In the genomic region with DNA sequence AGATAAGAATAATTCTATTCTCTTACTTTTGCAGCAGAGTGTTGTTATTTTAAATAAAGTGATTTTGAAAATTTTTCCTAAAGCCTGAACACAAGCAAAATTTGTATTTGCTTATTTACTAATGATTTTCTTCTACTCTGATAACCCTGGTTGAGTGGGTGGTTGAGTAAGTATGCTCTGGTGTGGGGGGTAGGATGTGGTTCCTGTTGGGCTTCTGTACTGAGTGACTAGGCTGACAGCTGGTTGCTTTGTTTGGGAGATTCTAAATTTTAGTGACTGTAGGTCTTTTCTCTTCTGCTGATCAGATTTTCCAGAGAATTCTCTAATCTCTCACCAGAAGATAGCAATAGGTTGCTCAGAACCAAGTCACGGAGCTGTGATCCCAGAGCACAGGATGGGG, we compare ENCODE assay signal across 15 cellular contexts.
A peak's percentile ranks its signal among the peaks of the same experiment; 100 is the strongest.
DNase-seq lines count a peak whose midpoint lies in the region; ATAC-seq and TF ChIP-seq lines count a peak whose summit lies in the region.
"Had no signal": no experiment of that assay in that cellular context is flagged by ENCODE, and none has a peak within 500 bp of the region (broad histone marks: within the 10 kb centered on the region; RNA-seq: fewer than 3 reads in every experiment).

No MANE protein-coding gene starts in this region.

- H3K36me3 ChIP-seq in tibial nerve: peaks cover 0 to 26% (median 0%) of the 10 kb centered on the region in 3 donors
- H3K36me3 ChIP-seq in gastroesophageal sphincter: peaks cover 0 to 10% of the 10 kb centered on the region in 2 donors
- no peaks in the 10 kb centered on the region for H3K36me3 ChIP-seq in PC-3 (ENCODE audit: low read depth, low read length)

- peaks cover 8% of the 10 kb centered on the region for H3K9me3 Mint-ChIP-seq in neural crest cell
- H3K9me3 Mint-ChIP-seq in activated T-helper 2 cell treated with anti-CD3 and anti-CD28 coated beads, Interferon-gamma antibody, Interleukin-2, Interleukin-4, amounts not matched to agents 10 μg/mL and 5 μg/mL and 100 μg/mL, durations not matched to agents 14 hours and 24 hours and 36 hours: peaks cover 6% of the 10 kb centered on the region

- CTCF ChIA-PET in PC-3 (lab: Charles Lee): no interaction called here

- DNase-seq in astrocyte of the spinal cord (ENCODE audit: low read depth, low spot score) (peak; percentile 4), neural crest cell (ENCODE audit: low read depth, low spot score) (no peak), tibial nerve (ENCODE audit: low spot score in 2 of 2) (no peak), PC-3 (no peak)
- DNase-seq in activated T-helper 2 cell treated with anti-CD3 and anti-CD28 coated beads, Interferon-gamma antibody, Interleukin-2, Interleukin-4, amounts not matched to agents 10 μg/mL and 5 μg/mL and 100 μg/mL, durations not matched to agents 14 hours and 24 hours and 36 hours (ENCODE audit: low spot score): no peak
- DNase-seq: activated CD4-positive, alpha-beta T cell treated with anti-CD3 and anti-CD28 coated beads, Interleukin-2, amount 10 ng/mL, durations not matched to agents 7 days and 5 days; activated effector memory CD4-positive, alpha-beta T cell treated with Interleukin-2 at 50 U/mL for 16 hours; CD4-positive, alpha-beta memory T cell; cerebellar nuclear complex; mucosa of descending colon; NCI-H2029 treated with DMSO at 0.1 percent for 48 hours had no signal

- H3K27me3 ChIP-seq in tibial nerve (no peaks in the 10 kb centered on the region), gastroesophageal sphincter (no peaks in the 10 kb centered on the region), PC-3 (ENCODE audit: low read length) (no peaks in the 10 kb centered on the region)

- no TSS peak for BruUV-seq in PC-3 (replicated peaks; lab: Mats Ljungman, UMichigan)

- H3K9me3 ChIP-seq in tibial nerve (peaks cover 0 to 6% (median 0%) of the 10 kb centered on the region in 4 donors), gastroesophageal sphincter (no peaks in the 10 kb centered on the region), PC-3 (ENCODE audit: low read length) (no peaks in the 10 kb centered on the region)
- H3K9me3 ChIP-seq: mucosa of descending colon had no signal

- no peak overlapping the region for H2AFZ ChIP-seq in PC-3 (ENCODE audit: low read length)

- no peaks in the 10 kb centered on the region for H3F3A ChIP-seq in PC-3 (ENCODE audit: low read length, unreplicated experiment)

- H3K4me1 ChIP-seq in tibial nerve: no peaks in the 10 kb centered on the region
- no peaks in the 10 kb centered on the region for H3K4me1 ChIP-seq in gastroesophageal sphincter
- H3K4me1 ChIP-seq in PC-3 (ENCODE audit: insufficient read depth, low read length): no peaks in the 10 kb centered on the region

- H3K4me3 ChIP-seq in astrocyte of the spinal cord (ENCODE audit: low read depth, low read length) (no peak overlapping the region), tibial nerve (no peak overlapping the region), gastroesophageal sphincter (no peak overlapping the region), PC-3 (ENCODE audit: low read length) (no peak overlapping the region)
- H3K4me3 ChIP-seq: mucosa of descending colon had no signal

- no peak for TF ChIP-seq POLR2A in tibial nerve (IDR thresholded peaks at IDR 0.05)
- TF ChIP-seq POLR2A in gastroesophageal sphincter (IDR thresholded peaks at IDR 0.05): no peak

- no peaks in the 10 kb centered on the region for H3K9me2 ChIP-seq in PC-3 (replicated peaks; ENCODE audit: low read length)

- H3K36me3 Mint-ChIP-seq in neural crest cell (ENCODE audit: low read depth): peaks cover 29% of the 10 kb centered on the region
- H3K36me3 Mint-ChIP-seq in activated T-helper 2 cell treated with anti-CD3 and anti-CD28 coated beads, Interferon-gamma antibody, Interleukin-2, Interleukin-4, amounts not matched to agents 10 μg/mL and 5 μg/mL and 100 μg/mL, durations not matched to agents 14 hours and 24 hours and 36 hours (ENCODE audit: low read depth): peaks cover 14% of the 10 kb centered on the region

- H3K4me2 ChIP-seq in PC-3 (ENCODE audit: low read length): no peak overlapping the region

- peaks cover 5% of the 10 kb centered on the region for H3K4me1 Mint-ChIP-seq in neural crest cell
- peaks cover 6% of the 10 kb centered on the region for H3K4me1 Mint-ChIP-seq in activated T-helper 2 cell treated with anti-CD3 and anti-CD28 coated beads, Interferon-gamma antibody, Interleukin-2, Interleukin-4, amounts not matched to agents 10 μg/mL and 5 μg/mL and 100 μg/mL, durations not matched to agents 14 hours and 24 hours and 36 hours (ENCODE audit: low read depth)

- no peak overlapping the region for H3K9ac ChIP-seq in PC-3 (ENCODE audit: low read length)

- no peaks in the 10 kb centered on the region for H4K20me1 ChIP-seq in PC-3 (ENCODE audit: low read length)

- H3K27me3 Mint-ChIP-seq in neural crest cell (ENCODE audit: low read depth): no peaks in the 10 kb centered on the region
- H3K27me3 Mint-ChIP-seq in activated T-helper 2 cell treated with anti-CD3 and anti-CD28 coated beads, Interferon-gamma antibody, Interleukin-2, Interleukin-4, amounts not matched to agents 10 μg/mL and 5 μg/mL and 100 μg/mL, durations not matched to agents 14 hours and 24 hours and 36 hours (ENCODE audit: low read depth): no peaks in the 10 kb centered on the region
- H3K27me3 Mint-ChIP-seq: activated CD4-positive, alpha-beta T cell treated with anti-CD3 and anti-CD28 coated beads, Interleukin-2, amount 10 ng/mL, durations not matched to agents 7 days and 5 days; CD4-positive, alpha-beta memory T cell had no signal

- TF ChIP-seq EP300 in tibial nerve (IDR thresholded peaks at IDR 0.05) (no peak), gastroesophageal sphincter (IDR thresholded peaks at IDR 0.05) (no peak)

- intact Hi-C loops in activated T-helper 2 cell treated with anti-CD3 and anti-CD28 coated beads, Interferon-gamma antibody, Interleukin-2, Interleukin-4, amounts not matched to agents 10 μg/mL and 5 μg/mL and 100 μg/mL, durations not matched to agents 14 hours and 24 hours and 36 hours (cut with micrococcal nuclease): no loop called here
- intact Hi-C loops in PC-3 (cut with micrococcal nuclease): no loop called here

- no peak overlapping the region for H3K27ac ChIP-seq in tibial nerve
- no peak overlapping the region for H3K27ac ChIP-seq in gastroesophageal sphincter
- no peak overlapping the region for H3K27ac ChIP-seq in PC-3 (ENCODE audit: low read length)

- in situ Hi-C loops in astrocyte of the spinal cord (cut with HindIII; ENCODE audit: low sequenced_read_pairs): no loop called here

- no peak overlapping the region for H3K4me3 Mint-ChIP-seq in neural crest cell
- H3K4me3 Mint-ChIP-seq in activated T-helper 2 cell treated with anti-CD3 and anti-CD28 coated beads, Interferon-gamma antibody, Interleukin-2, Interleukin-4, amounts not matched to agents 10 μg/mL and 5 μg/mL and 100 μg/mL, durations not matched to agents 14 hours and 24 hours and 36 hours (ENCODE audit: low read depth): no peak overlapping the region
- H3K4me3 Mint-ChIP-seq: activated CD4-positive, alpha-beta T cell treated with anti-CD3 and anti-CD28 coated beads, Interleukin-2, amount 10 ng/mL, durations not matched to agents 7 days and 5 days; CD4-positive, alpha-beta memory T cell had no signal

- H3K79me2 ChIP-seq in PC-3 (ENCODE audit: low read length): no peaks in the 10 kb centered on the region

- POLR2A ChIA-PET in PC-3 (lab: Charles Lee; ENCODE audit: unreplicated experiment): interaction anchor here (0.7 kb wide), 1 partner anchor 91 kb away, joined by 4 read pairs; no protein-coding TSS in a partner anchor

- H3K27ac Mint-ChIP-seq in neural crest cell (ENCODE audit: unreplicated experiment): peak overlapping the region; percentile 37
- H3K27ac Mint-ChIP-seq in activated T-helper 2 cell treated with anti-CD3 and anti-CD28 coated beads, Interferon-gamma antibody, Interleukin-2, Interleukin-4, amounts not matched to agents 10 μg/mL and 5 μg/mL and 100 μg/mL, durations not matched to agents 14 hours and 24 hours and 36 hours: no peak overlapping the region
- H3K27ac Mint-ChIP-seq: activated CD4-positive, alpha-beta T cell treated with anti-CD3 and anti-CD28 coated beads, Interleukin-2, amount 10 ng/mL, durations not matched to agents 7 days and 5 days had no signal

- 88 to 97% methylated on average over 1 of the region's 1 CpG for WGBS in tibial nerve, 2 donors
- no CpG with 5 or more reads among the region's 1 CpG for WGBS in gastroesophageal sphincter (ENCODE audit: low coverage in 1 of 2), 2 donors

- ATAC-seq in GM18498 (IDR thresholded peaks at IDR 0.05; ENCODE audit: unreplicated experiment): peak; percentile 47
- peak; percentile 50 for ATAC-seq in HG03378 (IDR thresholded peaks at IDR 0.05; ENCODE audit: unreplicated experiment)
- no peak for ATAC-seq in gastroesophageal sphincter
- no peak for ATAC-seq in PC-3
- ATAC-seq: esophagus mucosa, mucosa of descending colon had no signal

- TF ChIP-seq CTCF in astrocyte of the spinal cord (IDR thresholded peaks at IDR 0.05; ENCODE audit: low read depth, low read length) (no peak), neural crest cell (conservative IDR thresholded peaks at IDR 0.05) (no peak), tibial nerve (IDR thresholded peaks at IDR 0.05) (no peak), gastroesophageal sphincter (IDR thresholded peaks at IDR 0.05) (no peak), PC-3 (conservative IDR thresholded peaks at IDR 0.05; ENCODE audit: low read depth, low read length) (no peak)

Comparison
In these comparisons a context has a peak if more than half of its experiments do, and no peak if none do; other contexts are left out.
1. ATAC-seq: peak in GM18498 (single experiment) and HG03378 (single experiment); none in gastroesophageal sphincter (single experiment) and PC-3 (single experiment).